In genomic region chr4:1289232-1290164, GRCh38 we compare ENCODE assay signal across 8 cellular contexts. TPM values are rescaled to one million over a fixed set of nuclear protein-coding genes. Genes with fewer than 3 reads are reported as not detected.
A peak's percentile ranks its signal among the peaks of the same experiment; 100 is the strongest.
DNase-seq lines count a peak whose midpoint lies in the region; ATAC-seq, FAIRE-seq and TF ChIP-seq lines count a peak whose summit lies in the region.

TSS of gene MAEA (plus strand) at chr4:1289891. CDS start at chr4:1289914, 23 bp downstream.

- no peaks in the 10 kb centered on the region for H3K9me3 ChIP-seq in small intestine (ENCODE audit: control insufficient read depth, low read depth)

- 1% methylated on average over 87 to 95 of the region's 95 CpGs for WGBS in small intestine, 3 donors

- H3K36me3 ChIP-seq in bronchial epithelial cell (ENCODE audit: control insufficient read depth, insufficient read depth, low read length) (peaks cover 5% of the 10 kb centered on the region), small intestine (ENCODE audit: control insufficient read depth in 2 of 2, insufficient read depth in 2 of 2, low read length in 2 of 2) (no peaks in the 10 kb centered on the region)

- ATAC-seq in GM18907 (IDR thresholded peaks at IDR 0.05; ENCODE audit: unreplicated experiment) (peak; percentile 93), HG03159 (IDR thresholded peaks at IDR 0.05; ENCODE audit: unreplicated experiment) (peak; percentile 96)

- FAIRE-seq in bronchial epithelial cell (lab: Jason Lieb, UNC) (no peak), small intestine (lab: Jason Lieb, UNC) (no peak)

- TF ChIP-seq CTCF in AG04449 (IDR thresholded peaks at IDR 0.05; ENCODE audit: insufficient read depth, low read length, missing control alignments): no peak
- TF ChIP-seq CTCF in WI38 (IDR thresholded peaks at IDR 0.05; ENCODE audit: low read depth, low read length): no peak
- TF ChIP-seq CTCF in bronchial epithelial cell (IDR thresholded peaks at IDR 0.05; ENCODE audit: insufficient read depth, low read length, severe bottlenecking): no peak

- DNase-seq in AG04449 (ENCODE audit: low read depth, low spot score) (peak; percentile 63), NCI-H2227 treated with DMSO at 0.1 percent for 48 hours (lab: John Stamatoyannopoulos, UW) (peak; percentile 88), bronchial epithelial cell (ENCODE audit: low read depth) (peak; percentile 89), iPS-NIHi11 (ENCODE audit: low spot score) (peak; percentile 100), small intestine (peak; percentile 98)

- CTCF ChIA-PET in AG04449 (lab: Yijun Ruan, JAX): interaction anchor here (0.7 to 4.1 kb wide), 5 partner anchors 21 to 158 kb away, joined by 3 to 18 read pairs (median 3); no protein-coding TSS in a partner anchor

- H3K4me3 ChIP-seq in AG04449 (ENCODE audit: low read depth, low read length) (peak within 1 kb of the TSS; percentile 79), WI38 (ENCODE audit: low read depth, low read length) (peak within 1 kb of the TSS; percentile 89), bronchial epithelial cell (ENCODE audit: low read depth, low read length) (peak within 1 kb of the TSS; percentile 79), small intestine (ENCODE audit: low read depth in 1 of 2, low read length in 2 of 2) (peak within 1 kb of the TSS; percentile 96 to 100)

- peak within 1 kb of the TSS; percentile 84 to 89 for H3K27ac ChIP-seq in small intestine (ENCODE audit: low read depth in 1 of 2, low read length in 1 of 2)

- H3K4me1 ChIP-seq in small intestine (ENCODE audit: control insufficient read depth in 2 of 2, insufficient read depth in 1 of 2, low read depth in 1 of 2, low read length in 1 of 2): peaks cover 2 to 7% of the 10 kb centered on the region in 2 donors

- POLR2A ChIA-PET in AG04449 (lab: Yijun Ruan, JAX): interaction anchor here (0.7 to 2.2 kb wide), 4 partner anchors 11 to 198 kb away, joined by 3 to 10 read pairs (median 6); no protein-coding TSS in a partner anchor

- H3K27me3 ChIP-seq in bronchial epithelial cell (ENCODE audit: control insufficient read depth, insufficient read depth, low read length): no peaks in the 10 kb centered on the region
- no peaks in the 10 kb centered on the region for H3K27me3 ChIP-seq in small intestine (ENCODE audit: control insufficient read depth in 2 of 2, insufficient read depth in 2 of 2, low read length in 2 of 2)

RNA-seq across cellular contexts. Expression of gene MAEA, which starts in this region (rescaled TPM):
- 44.8 and 46.1 TPM in 2 replicates for total RNA-seq in bronchial epithelial cell
- 10 to 100 TPM; 62.1 to 97.1 (median 69.4) TPM for polyA plus RNA-seq in small intestine

Comparison
In these comparisons a context has a peak if more than half of its experiments do, and no peak if none do; other contexts are left out.
1. Peak in every context shown above with its lines: DNase-seq, ATAC-seq, H3K4me3 ChIP-seq and H3K27ac ChIP-seq.